ENCODE assay signal across 8 cellular contexts in the genomic region with DNA sequence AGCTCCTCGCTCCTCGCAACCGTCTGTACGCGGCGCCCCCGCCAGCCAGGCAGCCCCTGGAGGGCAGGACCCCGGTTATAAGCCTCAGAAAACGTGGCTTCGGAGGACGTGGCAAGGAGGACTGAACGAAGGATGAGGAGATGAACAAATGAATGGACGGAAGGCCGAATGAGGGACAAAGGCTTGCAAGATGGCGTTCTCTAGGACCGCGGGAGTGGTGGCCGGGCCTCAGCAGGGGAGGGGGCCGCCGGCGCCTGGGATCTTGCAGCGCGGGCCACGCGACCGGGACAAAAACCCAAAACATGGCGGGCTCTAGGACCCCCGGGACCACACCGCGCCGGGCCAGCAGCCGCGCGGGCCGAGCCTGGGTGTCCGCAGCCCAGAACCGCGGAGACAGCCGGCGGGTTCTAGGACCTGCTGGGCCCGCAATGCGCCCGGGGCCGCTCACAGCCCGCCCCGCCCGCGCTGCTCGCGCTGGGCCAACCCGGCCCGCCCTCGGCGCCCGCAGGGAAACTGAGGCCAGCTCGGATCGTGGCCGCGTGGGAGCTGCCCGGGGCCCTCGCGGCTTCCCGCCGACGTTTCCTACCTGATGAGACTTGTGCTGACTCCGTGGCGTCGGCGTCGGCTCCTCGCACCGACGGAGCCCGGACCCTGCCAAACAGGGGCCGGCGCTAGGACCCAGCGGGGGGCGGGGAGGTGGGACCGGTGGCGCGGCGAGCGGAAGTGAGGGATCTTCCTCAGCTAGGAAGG. TPM values are rescaled to one million over a fixed set of nuclear protein-coding genes. Genes with fewer than 3 reads are reported as not detected.
DNase-seq lines count a peak whose midpoint lies in the region; ATAC-seq and TF ChIP-seq lines count a peak whose summit lies in the region.

No MANE protein-coding gene starts in this region.

- ATAC-seq in GM19035 (IDR thresholded peaks at IDR 0.05; ENCODE audit: unreplicated experiment) (peak; percentile 53), HG03280 (IDR thresholded peaks at IDR 0.05; ENCODE audit: unreplicated experiment) (peak; percentile 58), left colon (peak; percentile 81)

- TF ChIP-seq CTCF in choroid plexus epithelial cell (conservative IDR thresholded peaks at IDR 0.05; ENCODE audit: low read depth, low read length), result no peak

- DNase-seq in AG20443 (ENCODE audit: low spot score) (peak; percentile 89), NCI-H460 (ENCODE audit: extremely low read depth, low read depth) (peak; percentile 84), choroid plexus epithelial cell (ENCODE audit: low read depth) (peak; percentile 92), left colon (peak; percentile 93 to 96)
- peak; percentile 80 to 84 for DNase-seq in activated CD4-positive, alpha-beta T cell treated with anti-CD3 and anti-CD28 coated beads for 4 hours
- DNase-seq in stimulated activated CD4-positive, alpha-beta T cell treated with anti-CD3 and anti-CD28 coated beads, Interleukin-1b, Interleukin-23, amount 100 ng/mL, for 24 hours (ENCODE audit: low read depth in 4 of 4, low spot score in 1 of 4), result peak; percentile 72 to 87 (median 84)

- peak overlapping the region; percentile 97 for H3K4me3 ChIP-seq in choroid plexus epithelial cell (ENCODE audit: low read depth, low read length)

- intact Hi-C loops in left colon (cut with DNase I, micrococcal nuclease), result no loop called here

RNA-seq across cellular contexts. Expression of a gene that starts 0.8 kb away (rescaled TPM):
- total RNA-seq in NCI-H460 (2014; rRNA removed; shearing (Covaris generic)), result 8.5 and 10.6 TPM in 2 replicates
- 13.3 and 14.0 TPM in 2 replicates for polyA plus RNA-seq in NCI-H460 (2014; cell fraction: nucleus; rRNA removed)
- 10 to 100 TPM in 1 of 2 donors, 1 to 10 TPM in 1; 6.9 to 10.9 TPM for total RNA-seq in left colon

RNA-seq across cellular contexts. Expression of a gene that starts 1.0 kb away (rescaled TPM):
- total RNA-seq in NCI-H460 (2014; rRNA removed; shearing (Covaris generic)), result 12.6 and 13.8 TPM in 2 replicates
- 7.6 and 22.5 TPM in 2 replicates for polyA plus RNA-seq in NCI-H460 (2014; cell fraction: nucleus; rRNA removed)
- total RNA-seq in left colon, result 10 to 100 TPM; 15.3 to 17.3 TPM

RNA-seq across cellular contexts. Expression of a gene that starts 15.5 kb away (rescaled TPM):
- total RNA-seq in NCI-H460 (2014; rRNA removed; shearing (Covaris generic)), result 1.3 TPM in 2 replicates
- 10.5 and 18.7 TPM in 2 replicates for polyA plus RNA-seq in NCI-H460 (2014; cell fraction: nucleus; rRNA removed)
- 1 to 10 TPM in 1 of 2 donors, under 1 TPM in 1; 0.61 to 1.1 TPM for total RNA-seq in left colon

RNA-seq across cellular contexts. Expression of a gene that starts 21.3 kb away (rescaled TPM):
- total RNA-seq in NCI-H460 (2014; rRNA removed; shearing (Covaris generic)), result 138 and 148 TPM in 2 replicates
- 152 and 174 TPM in 2 replicates for polyA plus RNA-seq in NCI-H460 (2014; cell fraction: nucleus; rRNA removed)
- total RNA-seq in left colon, result 10 to 100 TPM; 28.7 to 40.5 TPM

RNA-seq across cellular contexts. Expression of a gene that starts 34.9 kb away (rescaled TPM):
- total RNA-seq in NCI-H460 (2014; rRNA removed; shearing (Covaris generic)), result 24.0 and 26.9 TPM in 2 replicates
- 29.3 and 29.4 TPM in 2 replicates for polyA plus RNA-seq in NCI-H460 (2014; cell fraction: nucleus; rRNA removed)
- total RNA-seq in left colon, result 10 to 100 TPM; 34.6 to 36.3 TPM

Comparison
In these comparisons a context has a peak if more than half of its experiments do, and no peak if none do; other contexts are left out.
1. Peak in every context shown above with its lines: DNase-seq, ATAC-seq and H3K4me3 ChIP-seq.